Comparison of ENCODE assay signal across 24 cellular contexts in the genomic region with DNA sequence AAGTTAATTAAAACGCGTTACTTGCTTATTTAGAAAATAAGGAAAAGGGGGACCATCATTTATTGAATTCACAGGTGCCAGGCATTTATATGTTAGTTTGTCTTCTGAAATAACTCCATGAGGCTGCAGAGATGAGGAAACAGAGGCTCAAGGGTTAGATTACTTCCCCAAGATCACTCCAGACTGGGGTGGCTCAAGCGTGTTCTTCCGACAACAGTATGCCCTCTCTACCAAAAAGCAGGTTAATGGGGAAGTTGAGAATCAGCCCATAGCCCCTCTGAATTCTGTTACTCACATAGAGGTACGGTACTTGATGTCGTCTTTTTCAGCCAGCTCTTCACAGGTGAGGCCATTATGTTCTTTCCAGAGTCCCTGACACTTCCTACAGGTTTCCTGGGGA. TPM values are rescaled to one million over a fixed set of nuclear protein-coding genes. Genes with fewer than 3 reads are reported as not detected.
DNase-seq lines count a peak whose midpoint lies in the region; ATAC-seq and TF ChIP-seq lines count a peak whose summit lies in the region.
"Had no signal": no experiment of that assay in that cellular context is flagged by ENCODE, and none has a peak within 500 bp of the region (broad histone marks: within the 10 kb centered on the region; RNA-seq: fewer than 3 reads in every experiment).

No MANE protein-coding gene starts in this region.

- H3K27me3 Mint-ChIP-seq in activated naive CD4-positive, alpha-beta T cell treated with anti-CD3 and anti-CD28 coated beads, Interleukin-2, amount 10 ng/mL, durations not matched to agents 7 days and 5 days, result no peaks in the 10 kb centered on the region
- H3K27me3 Mint-ChIP-seq in brain, result no peaks in the 10 kb centered on the region
- no peaks in the 10 kb centered on the region for H3K27me3 Mint-ChIP-seq in effector memory CD8-positive, alpha-beta T cell

- DNase-seq in activated naive CD4-positive, alpha-beta T cell treated with anti-CD3 and anti-CD28 coated beads, Interleukin-2, amount 50 U/mL, for 72 hours (ENCODE audit: low spot score in 2 of 2), result no peak
- no peak for DNase-seq in activated naive CD4-positive, alpha-beta T cell treated with anti-CD3 and anti-CD28 coated beads, Interleukin-2, amount 10 ng/mL, durations not matched to agents 7 days and 5 days
- DNase-seq in medulla oblongata (ENCODE audit: extremely low spot score) (peak; percentile 65), substantia nigra (lab: John Stamatoyannopoulos, UW) (peak in 2 of 49 donors; percentile 12 to 17), SKM-1 treated with dmso at 0.1 percent for 144 hours (lab: John Stamatoyannopoulos, UW; ENCODE audit: unreplicated experiment) (no peak)
- DNase-seq in effector memory CD8-positive, alpha-beta T cell, result no peak
- DNase-seq: AML-193, H7, HFFc6, NCI-H1105, NCI-H2029 treated with DMSO at 0.1 percent for 48 hours, NCI-H226, NCI-H510A treated with DMSO at 0.1 percent for 48 hours, NCI-H748 treated with DMSO at 0.1 percent for 48 hours, PC-9, RPMI8226, SHP77 had no signal

- H3K4me3 Mint-ChIP-seq in activated naive CD4-positive, alpha-beta T cell treated with anti-CD3 and anti-CD28 coated beads, Interleukin-2, amount 10 ng/mL, durations not matched to agents 7 days and 5 days, result no peak overlapping the region
- no peak overlapping the region for H3K4me3 Mint-ChIP-seq in brain
- no peak overlapping the region for H3K4me3 Mint-ChIP-seq in effector memory CD8-positive, alpha-beta T cell
- H3K4me3 Mint-ChIP-seq: HFFc6 had no signal

- no peak for TF ChIP-seq CTCF in brain (conservative IDR thresholded peaks at IDR 0.05)

- H3K27ac ChIP-seq in substantia nigra (ENCODE audit: low read depth, low read length, poor library complexity, severe bottlenecking), result peak overlapping the region; percentile 51
- H3K27ac ChIP-seq: 22Rv1, C4-2B, HL-60, PC-9 had no signal

- CTCF ChIA-PET in activated naive CD4-positive, alpha-beta T cell treated with anti-CD3 and anti-CD28 coated beads, Interleukin-2, amount 10 ng/mL, durations not matched to agents 7 days and 5 days (lab: Charles Lee), result no interaction called here

- no peaks in the 10 kb centered on the region for H3K9me3 Mint-ChIP-seq in activated naive CD4-positive, alpha-beta T cell treated with anti-CD3 and anti-CD28 coated beads, Interleukin-2, amount 50 U/mL, for 72 hours
- no peaks in the 10 kb centered on the region for H3K9me3 Mint-ChIP-seq in activated naive CD4-positive, alpha-beta T cell treated with anti-CD3 and anti-CD28 coated beads, Interleukin-2, amount 10 ng/mL, durations not matched to agents 7 days and 5 days
- H3K9me3 Mint-ChIP-seq in brain, result no peaks in the 10 kb centered on the region
- no peaks in the 10 kb centered on the region for H3K9me3 Mint-ChIP-seq in effector memory CD8-positive, alpha-beta T cell
- H3K9me3 Mint-ChIP-seq: HFFc6 had no signal

- H3K27ac Mint-ChIP-seq in activated naive CD4-positive, alpha-beta T cell treated with anti-CD3 and anti-CD28 coated beads, Interleukin-2, amount 50 U/mL, for 72 hours, result peak overlapping the region; percentile 60 to 71
- no peak overlapping the region for H3K27ac Mint-ChIP-seq in activated naive CD4-positive, alpha-beta T cell treated with anti-CD3 and anti-CD28 coated beads, Interleukin-2, amount 10 ng/mL, durations not matched to agents 7 days and 5 days
- peak overlapping the region in 4 of 5 experiments; percentile 12 to 89 (median 57) for H3K27ac Mint-ChIP-seq in brain
- H3K27ac Mint-ChIP-seq in effector memory CD8-positive, alpha-beta T cell, result peak overlapping the region in 1 of 2 donors; percentile 73
- H3K27ac Mint-ChIP-seq: HFFc6 had no signal

- H3K36me3 Mint-ChIP-seq in activated naive CD4-positive, alpha-beta T cell treated with anti-CD3 and anti-CD28 coated beads, Interleukin-2, amount 50 U/mL, for 72 hours, result peaks cover 0 to 2% of the 10 kb centered on the region in 2 donors
- peaks cover 20% of the 10 kb centered on the region for H3K36me3 Mint-ChIP-seq in activated naive CD4-positive, alpha-beta T cell treated with anti-CD3 and anti-CD28 coated beads, Interleukin-2, amount 10 ng/mL, durations not matched to agents 7 days and 5 days
- peaks cover 63% of the 10 kb centered on the region for H3K36me3 Mint-ChIP-seq in brain
- H3K36me3 Mint-ChIP-seq in effector memory CD8-positive, alpha-beta T cell (ENCODE audit: insufficient read depth), result peaks cover 58% of the 10 kb centered on the region

- H3K4me1 Mint-ChIP-seq in activated naive CD4-positive, alpha-beta T cell treated with anti-CD3 and anti-CD28 coated beads, Interleukin-2, amount 10 ng/mL, durations not matched to agents 7 days and 5 days, result no peaks in the 10 kb centered on the region
- H3K4me1 Mint-ChIP-seq in brain, result peaks cover 19% of the 10 kb centered on the region
- H3K4me1 Mint-ChIP-seq in effector memory CD8-positive, alpha-beta T cell (ENCODE audit: low read depth in 2 of 2), result peaks cover 0 to 14% of the 10 kb centered on the region in 2 donors

- no peak for ATAC-seq in activated naive CD4-positive, alpha-beta T cell treated with anti-CD3 and anti-CD28 coated beads, Interleukin-2, amount 50 U/mL, for 72 hours
- no peak for ATAC-seq in effector memory CD8-positive, alpha-beta T cell (replicated peaks)
- no peak for ATAC-seq in HG02840 (IDR thresholded peaks at IDR 0.05; ENCODE audit: low FRiP score, unreplicated experiment)
- ATAC-seq: HepG2, K562 had no signal

RNA-seq across cellular contexts. Expression of a gene that starts 59.5 kb away (rescaled TPM):
- total RNA-seq in activated naive CD4-positive, alpha-beta T cell treated with anti-CD3 and anti-CD28 coated beads, Interleukin-2, amount 50 U/mL, for 72 hours, result 10 to 100 TPM in 1 of 2 donors, 1 to 10 TPM in 1; 3.6 to 91.9 TPM
- 221 TPM for polyA plus RNA-seq in brain (ENCODE audit: insufficient read depth, low read depth, low replicate concordance)
